In genomic region chr4:55543858-55544257, GRCh38 we compare ENCODE assay signal across 12 cellular contexts. TPM values are rescaled to one million over a fixed set of nuclear protein-coding genes. Genes with fewer than 3 reads are reported as not detected.
DNase-seq lines count a peak whose midpoint lies in the region; ATAC-seq and TF ChIP-seq lines count a peak whose summit lies in the region.
"Had no signal": no experiment of that assay in that cellular context is flagged by ENCODE, and none has a peak within 500 bp of the region (broad histone marks: within the 10 kb centered on the region; RNA-seq: fewer than 3 reads in every experiment).

No MANE protein-coding gene starts in this region.

- in situ Hi-C loops in Caki2 (cut with HindIII; ENCODE audit: low pct_unique_long_range_greater_than_20kb, low sequenced_read_pairs) = no loop called here

- H3K4me1 Mint-ChIP-seq in HFFc6 (ENCODE audit: low read depth) = peaks cover 47% of the 10 kb centered on the region
- peaks cover 43% of the 10 kb centered on the region for H3K4me1 Mint-ChIP-seq in activated naive CD8-positive, alpha-beta T cell treated with anti-CD3 and anti-CD28 coated beads for 36 hours
- peaks cover 18% of the 10 kb centered on the region for H3K4me1 Mint-ChIP-seq in memory B cell

- H3K36me3 Mint-ChIP-seq in HFFc6 (ENCODE audit: low read depth) (peaks cover 3% of the 10 kb centered on the region; the same call in 1 of the 2 replicates), memory B cell (peaks cover 2% of the 10 kb centered on the region)
- peaks cover 2% of the 10 kb centered on the region for H3K36me3 Mint-ChIP-seq in activated naive CD8-positive, alpha-beta T cell treated with anti-CD3 and anti-CD28 coated beads for 36 hours

- H3K27ac Mint-ChIP-seq in HFFc6 = peak overlapping the region; percentile 79
- H3K27ac Mint-ChIP-seq in activated naive CD8-positive, alpha-beta T cell treated with anti-CD3 and anti-CD28 coated beads for 36 hours = no peak overlapping the region
- peak overlapping the region; percentile 55 for H3K27ac Mint-ChIP-seq in memory B cell

- H3K4me3 Mint-ChIP-seq in HFFc6 (peak overlapping the region; percentile 95), memory B cell (no peak overlapping the region)
- peak overlapping the region; percentile 91 for H3K4me3 Mint-ChIP-seq in activated naive CD8-positive, alpha-beta T cell treated with anti-CD3 and anti-CD28 coated beads for 36 hours

- peak; percentile 33; the same call in 1 of the 2 replicates for TF ChIP-seq CTCF in HFFc6 (IDR thresholded peaks at IDR 0.05)

- H3K27me3 Mint-ChIP-seq in HFFc6 (ENCODE audit: insufficient read depth) (peaks cover 2% of the 10 kb centered on the region; the same call in 1 of the 2 replicates), memory B cell (no peaks in the 10 kb centered on the region)
- no peaks in the 10 kb centered on the region for H3K27me3 Mint-ChIP-seq in activated naive CD8-positive, alpha-beta T cell treated with anti-CD3 and anti-CD28 coated beads for 36 hours

- no peaks in the 10 kb centered on the region for H3K9me3 Mint-ChIP-seq in HFFc6
- no peaks in the 10 kb centered on the region for H3K9me3 Mint-ChIP-seq in activated naive CD8-positive, alpha-beta T cell treated with anti-CD3 and anti-CD28 coated beads for 36 hours
- H3K9me3 Mint-ChIP-seq in memory B cell = no peaks in the 10 kb centered on the region

- no peak for ATAC-seq in memory B cell (ENCODE audit: low read depth)
- ATAC-seq in GM19397 (IDR thresholded peaks at IDR 0.05; ENCODE audit: unreplicated experiment) = no peak
- ATAC-seq: sciatic nerve had no signal

- DNase-seq in Caki2 (ENCODE audit: low read depth) = peak; percentile 17
- no peak for DNase-seq in HFFc6
- no peak for DNase-seq in activated naive CD8-positive, alpha-beta T cell treated with anti-CD3 and anti-CD28 coated beads for 36 hours
- DNase-seq in memory B cell (ENCODE audit: low spot score in 2 of 2) = no peak
- DNase-seq in activated CD4-positive, alpha-beta T cell treated with anti-CD3 and anti-CD28 coated beads for 4 hours = no peak
- no peak for DNase-seq in superior temporal gyrus (ENCODE audit: extremely low spot score)
- no peak for DNase-seq in iPS-NIHi11 (ENCODE audit: low spot score)
- DNase-seq: activated T-cell treated with anti-CD3 and anti-CD28 coated beads, Interleukin-2, amount 50 U/mL, for 48 hours; NCI-H1436; SW 1271 had no signal

RNA-seq across cellular contexts. Expression of gene CLOCK, which starts 2.9 kb away (rescaled TPM):
- 11.3 and 25.0 TPM in 2 replicates for total RNA-seq in Caki2 (2014; rRNA removed; shearing (Covaris generic); ENCODE audit: low replicate concordance)
- total RNA-seq in HFFc6 (2021; fragmentation: NEBNext Ultra II Directional; extraction: Animal tissue kit (Norgen Biotek cat#: 25700)) = 10 to 100 TPM; 33.8 to 41.6 (median 37.1) TPM
- 10 to 100 TPM; 11.3 to 11.4 TPM for total RNA-seq in activated naive CD8-positive, alpha-beta T cell treated with anti-CD3 and anti-CD28 coated beads for 36 hours

RNA-seq across cellular contexts. Expression of gene PDCL2, which starts 48.2 kb away (rescaled TPM):
- not detected in 2 replicates for total RNA-seq in Caki2 (2014; rRNA removed; shearing (Covaris generic); ENCODE audit: low replicate concordance)
- total RNA-seq in HFFc6 (2021; fragmentation: NEBNext Ultra II Directional; extraction: Animal tissue kit (Norgen Biotek cat#: 25700)) = not detected
- total RNA-seq in activated naive CD8-positive, alpha-beta T cell treated with anti-CD3 and anti-CD28 coated beads for 36 hours = not detected
- total RNA-seq: sciatic nerve had no signal
